In genomic region chr6:167815296-167815980, GRCh38 we compare ENCODE assay signal across 20 cellular contexts. TPM values are rescaled to one million over a fixed set of nuclear protein-coding genes. Genes with fewer than 3 reads are reported as not detected.
DNase-seq lines count a peak whose midpoint lies in the region; ATAC-seq and TF ChIP-seq lines count a peak whose summit lies in the region.
"Had no signal": no experiment of that assay in that cellular context is flagged by ENCODE, and none has a peak within 500 bp of the region (broad histone marks: within the 10 kb centered on the region; RNA-seq: fewer than 3 reads in every experiment).

No MANE protein-coding gene starts in this region.

- H3K36me3 ChIP-seq in RWPE2 (ENCODE audit: low read depth), result no peaks in the 10 kb centered on the region
- H3K36me3 ChIP-seq: brain microvascular endothelial cell, upper lobe of left lung had no signal

- peak overlapping the region; percentile 22 for H3K4me3 ChIP-seq in RWPE2 (ENCODE audit: severe bottlenecking)

- TF ChIP-seq CTCF in RWPE2 (IDR thresholded peaks at IDR 0.05; ENCODE audit: poor library complexity, severe bottlenecking) (peak; percentile 23), mesothelial cell of epicardium (IDR thresholded peaks at IDR 0.05; ENCODE audit: unreplicated experiment) (no peak)

- no peaks in the 10 kb centered on the region for H3K4me1 Mint-ChIP-seq in memory B cell
- peaks cover 34% of the 10 kb centered on the region for H3K4me1 Mint-ChIP-seq in mesothelial cell of epicardium

- H3K27me3 ChIP-seq in RWPE2 (ENCODE audit: insufficient read depth, poor library complexity, severe bottlenecking), result no peaks in the 10 kb centered on the region
- H3K27me3 ChIP-seq: brain microvascular endothelial cell, upper lobe of left lung had no signal

- H3K9me3 Mint-ChIP-seq in memory B cell (no peaks in the 10 kb centered on the region), mesothelial cell of epicardium (peaks cover 4% of the 10 kb centered on the region)

- no peaks in the 10 kb centered on the region for H3K9me3 ChIP-seq in RWPE2 (ENCODE audit: severe bottlenecking)
- H3K9me3 ChIP-seq: upper lobe of left lung had no signal

- DNase-seq in SIG-M5 treated with dmso at 0.1 percent for 504 hours (lab: John Stamatoyannopoulos, UW; ENCODE audit: unreplicated experiment) (peak; percentile 12), SIG-M5 (lab: John Stamatoyannopoulos, UW) (no peak), Caki2 (ENCODE audit: low read depth) (peak; percentile 73), RWPE2 (ENCODE audit: low spot score) (no peak), memory B cell (ENCODE audit: low spot score in 2 of 2) (no peak), mesenteric fat pad (ENCODE audit: low spot score) (no peak), mesothelial cell of epicardium (ENCODE audit: low spot score in 2 of 2, unreplicated experiment in 2 of 2) (no peak), T-helper 9 cell (no peak)
- DNase-seq: activated CD4-positive, alpha-beta T cell treated with anti-CD3 and anti-CD28 coated beads, Interleukin-2, amount 50 U/mL, for 4 hours; activated gamma-delta T cell treated with Interleukin-2 at 50 U/mL for 16 hours; brain microvascular endothelial cell; DMS153; effector CD4-positive, alpha-beta T cell; GOT3; Kasumi-1; NCI-H187; NCI-H510A; retina had no signal

- H3K27me3 Mint-ChIP-seq in memory B cell (peaks cover 15% of the 10 kb centered on the region), mesothelial cell of epicardium (ENCODE audit: low read depth) (no peaks in the 10 kb centered on the region)

- ATAC-seq in RWPE2 (ENCODE audit: low read depth), result peak; percentile 77
- ATAC-seq in memory B cell (ENCODE audit: low read depth), result no peak

- H3K27ac Mint-ChIP-seq in memory B cell (no peak overlapping the region), mesothelial cell of epicardium (no peak overlapping the region)

- H3K4me3 Mint-ChIP-seq in memory B cell (peak overlapping the region; percentile 30), mesothelial cell of epicardium (no peak overlapping the region)

- H3K36me3 Mint-ChIP-seq in memory B cell (no peaks in the 10 kb centered on the region), mesothelial cell of epicardium (no peaks in the 10 kb centered on the region)

- in situ Hi-C loops in Caki2 (cut with HindIII; ENCODE audit: low pct_unique_long_range_greater_than_20kb, low sequenced_read_pairs), result no loop called here

- H3K27ac ChIP-seq in RWPE2 (ENCODE audit: poor library complexity, severe bottlenecking), result no peak overlapping the region
- H3K27ac ChIP-seq: brain microvascular endothelial cell, HL-60 had no signal

- H3K4me1 ChIP-seq in RWPE2 (ENCODE audit: insufficient read depth, poor library complexity, severe bottlenecking), result peaks cover 5% of the 10 kb centered on the region
- H3K4me1 ChIP-seq: upper lobe of left lung had no signal

RNA-seq across cellular contexts. Expression of gene AFDN, which starts 11.3 kb away (rescaled TPM):
- 16.8 and 31.6 TPM in 2 replicates for total RNA-seq in Caki2 (2014; rRNA removed; shearing (Covaris generic); ENCODE audit: low replicate concordance)
- 82.3 TPM for total RNA-seq in mesenteric fat pad
- 280 to 284 TPM (median 282 TPM) in 3 replicates for total RNA-seq in mesothelial cell of epicardium

Comparison
In these comparisons a context has a peak if more than half of its experiments do, and no peak if none do; other contexts are left out.
1. DNase-seq: peak in SIG-M5 treated with dmso at 0.1 percent for 504 hours (single experiment) and Caki2 (single experiment); none in SIG-M5 (single experiment), RWPE2 (single experiment), memory B cell (0 of 2), mesenteric fat pad (single experiment), mesothelial cell of epicardium (0 of 2) and T-helper 9 cell (single experiment).